8 cellular contexts compared by ENCODE assay signal in genomic region chr9:109010676-109011655, GRCh38. TPM values are rescaled to one million over a fixed set of nuclear protein-coding genes. Genes with fewer than 3 reads are reported as not detected.
DNase-seq lines count a peak whose midpoint lies in the region; ATAC-seq and TF ChIP-seq lines count a peak whose summit lies in the region.

No MANE protein-coding gene starts in this region.

- H3K27ac ChIP-seq in Panc1 (ENCODE audit: low read length): peak overlapping the region; percentile 79

- no TSS peak for BruUV-seq in Panc1 (replicated peaks; lab: Mats Ljungman, UMichigan)

- no peaks in the 10 kb centered on the region for H3K9me3 ChIP-seq in Panc1 (ENCODE audit: control insufficient read depth, insufficient read depth, low read depth, low read length)

- H3K4me3 ChIP-seq in Panc1 (ENCODE audit: low read depth in 2 of 2, low read length in 2 of 2): peak overlapping the region; percentile 75 to 78; a peak in 3 of 4 replicates

- ATAC-seq in GM18499 (IDR thresholded peaks at IDR 0.05; ENCODE audit: insufficient read depth, unreplicated experiment): peak; percentile 41
- peak; percentile 36 for ATAC-seq in HG02678 (IDR thresholded peaks at IDR 0.05; ENCODE audit: unreplicated experiment)
- no peak for ATAC-seq in Panc1

- in situ Hi-C loops in Panc1 (cut with HindIII; ENCODE audit: low pct_unique_long_range_greater_than_20kb, low sequenced_read_pairs): no loop called here

- CTCF ChIA-PET in Panc1 (lab: Charles Lee): interaction anchor here (0.7 kb wide), 1 partner anchor 334 kb away, joined by 5 read pairs; no protein-coding TSS in a partner anchor
- CTCF ChIA-PET in activated naive CD4-positive, alpha-beta T cell treated with anti-CD3 and anti-CD28 coated beads for 36 hours (lab: Charles Lee): interaction anchor here (0.6 to 0.8 kb wide), 2 partner anchors 98 to 167 kb away, joined by 3 read pairs; no protein-coding TSS in a partner anchor

- H3K4me3 Mint-ChIP-seq in activated naive CD4-positive, alpha-beta T cell treated with anti-CD3 and anti-CD28 coated beads for 36 hours: no peak overlapping the region

- DNase-seq in Panc1 (ENCODE audit: low read depth, low spot score): no peak
- peak; percentile 88 for DNase-seq in activated naive CD4-positive, alpha-beta T cell treated with anti-CD3 and anti-CD28 coated beads for 36 hours
- peak; percentile 35 for DNase-seq in hepatic stellate cell (ENCODE audit: low spot score)
- DNase-seq in stimulated activated CD8-positive, alpha-beta memory T cell treated with anti-CD3 and anti-CD28 coated beads, Interleukin-12 subunit alpha, Interleukin-12 subunit beta, amount 100 ng/mL, for 1 hour (ENCODE audit: low read depth): peak; percentile 45
- DNase-seq in retina: no peak
- no peak for DNase-seq in hippocampal formation (lab: John Stamatoyannopoulos, UW)

- H3K4me1 ChIP-seq in Panc1 (ENCODE audit: control insufficient read depth, insufficient read depth, low read length): peaks cover 31% of the 10 kb centered on the region

- H3K36me3 Mint-ChIP-seq in activated naive CD4-positive, alpha-beta T cell treated with anti-CD3 and anti-CD28 coated beads for 36 hours (ENCODE audit: low read depth): peaks cover 2% of the 10 kb centered on the region

- H3K27me3 Mint-ChIP-seq in activated naive CD4-positive, alpha-beta T cell treated with anti-CD3 and anti-CD28 coated beads for 36 hours (ENCODE audit: low read depth): no peaks in the 10 kb centered on the region

- no peak overlapping the region for H3K27ac Mint-ChIP-seq in activated naive CD4-positive, alpha-beta T cell treated with anti-CD3 and anti-CD28 coated beads for 36 hours

- no peaks in the 10 kb centered on the region for H3K9me3 Mint-ChIP-seq in activated naive CD4-positive, alpha-beta T cell treated with anti-CD3 and anti-CD28 coated beads for 36 hours

- no peak for TF ChIP-seq CTCF in Panc1 (IDR thresholded peaks at IDR 0.05)

- peaks cover 28% of the 10 kb centered on the region for H3K4me1 Mint-ChIP-seq in activated naive CD4-positive, alpha-beta T cell treated with anti-CD3 and anti-CD28 coated beads for 36 hours (ENCODE audit: low read depth)

- POLR2A ChIA-PET in Panc1 (lab: Charles Lee): no interaction called here

- H3K36me3 ChIP-seq in Panc1 (ENCODE audit: control insufficient read depth, insufficient read depth, low read length): peaks cover 2% of the 10 kb centered on the region

- H3K27me3 ChIP-seq in Panc1 (ENCODE audit: control insufficient read depth, insufficient read depth, low read length): no peaks in the 10 kb centered on the region

- intact Hi-C loops in Panc1 (cut with micrococcal nuclease; ENCODE audit: unreplicated experiment): loop anchor here (5.0 kb wide), 1 partner anchor 311 kb away; the partner anchor contains the start of gene EPB41L4B
- intact Hi-C loops in activated naive CD4-positive, alpha-beta T cell treated with anti-CD3 and anti-CD28 coated beads for 36 hours (cut with micrococcal nuclease): loop anchor here (5.0 to 10.0 kb wide), 2 partner anchors 874 to 1246 kb away; partner anchors contain the start of gene TXN

RNA-seq across cellular contexts. Expression of gene CTNNAL1, which starts 2.3 kb away (rescaled TPM):
- 79.8 TPM for total RNA-seq in Panc1 (2021; ENCODE audit: unreplicated experiment)
- polyA plus RNA-seq in Panc1 (2012; ENCODE audit: insufficient read length): 22.0 TPM
- 10 to 100 TPM; 18.4 to 19.0 TPM for total RNA-seq in activated naive CD4-positive, alpha-beta T cell treated with anti-CD3 and anti-CD28 coated beads for 36 hours

Comparison
In these comparisons a context has a peak if more than half of its experiments do, and no peak if none do; other contexts are left out.
1. DNase-seq: peak in activated naive CD4-positive, alpha-beta T cell treated with anti-CD3 and anti-CD28 coated beads for 36 hours (single experiment), hepatic stellate cell (single experiment) and stimulated activated CD8-positive, alpha-beta memory T cell treated with anti-CD3 and anti-CD28 coated beads, Interleukin-12 subunit alpha, Interleukin-12 subunit beta, amount 100 ng/mL, for 1 hour (single experiment); none in Panc1 (single experiment), retina (single experiment) and hippocampal formation (0 of 2).